1 cellular context compared by ENCODE assay signal in genomic region chr2:10119027-10119325, GRCh38.
TF ChIP-seq lines count a peak whose summit lies in the region.

No MANE protein-coding gene starts in this region.

TF ChIP-seq in HepG2, 621 proteins besides CTCF, POLR2A, EP300 and RAD21 (continued from another document and continues in another):
- TF ChIP-seq ZBED4 (CRISPR knock-in tag; IDR thresholded peaks at IDR 0.05; ENCODE audit: borderline replicate concordance) (no peak), ZNF446 (CRISPR knock-in tag; IDR thresholded peaks at IDR 0.05) (no peak), YEATS4 (CRISPR knock-in tag; IDR thresholded peaks at IDR 0.05; ENCODE audit: borderline replicate concordance) (no peak), KDM3A (CRISPR knock-in tag; IDR thresholded peaks at IDR 0.05; ENCODE audit: low read depth) (no peak), FLYWCH1 (CRISPR knock-in tag; IDR thresholded peaks at IDR 0.05) (no peak), SAP130 (CRISPR knock-in tag; IDR thresholded peaks at IDR 0.05; ENCODE audit: low read depth) (peak; percentile 58; the same call in 1 of the 2 replicates), KDM5B (CRISPR knock-in tag; IDR thresholded peaks at IDR 0.05; ENCODE audit: borderline replicate concordance) (no peak), ZNF234 (CRISPR knock-in tag; conservative IDR thresholded peaks at IDR 0.05) (no peak), ELF4 (CRISPR knock-in tag; IDR thresholded peaks at IDR 0.05; ENCODE audit: borderline replicate concordance) (no peak), ZEB1 (IDR thresholded peaks at IDR 0.05; ENCODE audit: insufficient replicate concordance, low read depth) (no peak), ZNF512 (CRISPR knock-in tag; IDR thresholded peaks at IDR 0.05) (no peak), SNAPC2 (CRISPR knock-in tag; IDR thresholded peaks at IDR 0.05) (no peak), NBN (conservative IDR thresholded peaks at IDR 0.05) (no peak), SIN3B (IDR thresholded peaks at IDR 0.05; ENCODE audit: low read length) (no peak), ARID5B (CRISPR knock-in tag; IDR thresholded peaks at IDR 0.05) (peak; percentile 61; the same call in 1 of the 2 replicates), ZSCAN29 (CRISPR knock-in tag; conservative IDR thresholded peaks at IDR 0.05) (no peak), MXD3 (CRISPR knock-in tag; IDR thresholded peaks at IDR 0.05) (no peak), ZNF597 (CRISPR knock-in tag; IDR thresholded peaks at IDR 0.05) (no peak), SOX13 (IDR thresholded peaks at IDR 0.05) (no peak), SOX13 (CRISPR knock-in tag; conservative IDR thresholded peaks at IDR 0.05 in 1 of 2, IDR thresholded peaks at IDR 0.05 in 1 of 2) (peak in 1 of 2 experiments; percentile 30; a peak in 1 of 4 replicates), HNF4A (CRISPR knock-in tag; IDR thresholded peaks at IDR 0.05) (peak; percentile 62), ZNF558 (CRISPR knock-in tag; IDR thresholded peaks at IDR 0.05; ENCODE audit: borderline replicate concordance) (no peak), RARA (CRISPR knock-in tag; IDR thresholded peaks at IDR 0.05) (peak; percentile 92), ZNF781 (CRISPR knock-in tag; IDR thresholded peaks at IDR 0.05; ENCODE audit: borderline replicate concordance, not compliant biosample characterization) (no peak), ARID4A (CRISPR knock-in tag; IDR thresholded peaks at IDR 0.05; ENCODE audit: borderline replicate concordance) (no peak), MAX (IDR thresholded peaks at IDR 0.05) (no peak), ZNF800 (CRISPR knock-in tag; IDR thresholded peaks at IDR 0.05) (no peak), SIX1 (CRISPR knock-in tag; IDR thresholded peaks at IDR 0.05; ENCODE audit: borderline replicate concordance) (no peak), TBL1XR1 (IDR thresholded peaks at IDR 0.05; ENCODE audit: borderline replicate concordance, low read length, partially characterized antibody) (no peak), HBP1 (CRISPR knock-in tag; IDR thresholded peaks at IDR 0.05; ENCODE audit: low read depth) (no peak), SRSF9 (IDR thresholded peaks at IDR 0.05; ENCODE audit: borderline replicate concordance, insufficient read depth, low read depth, low read length, poor library complexity, severe bottlenecking) (no peak), ERF (CRISPR knock-in tag; IDR thresholded peaks at IDR 0.05) (no peak), CREM (IDR thresholded peaks at IDR 0.05) (0 out of 2 replicates have a peak, but pooled peaks have one; percentile 10), CREM (CRISPR knock-in tag; IDR thresholded peaks at IDR 0.05) (no peak), NCOA2 (CRISPR knock-in tag; IDR thresholded peaks at IDR 0.05) (no peak), FOXP4 (CRISPR knock-in tag; IDR thresholded peaks at IDR 0.05) (peak; percentile 60), ZNF607 (CRISPR knock-in tag; IDR thresholded peaks at IDR 0.05; ENCODE audit: borderline replicate concordance) (no peak)
